2 cellular contexts compared by ENCODE assay signal in genomic region chr2:3745901-3746300, GRCh38.
TF ChIP-seq lines count a peak whose summit lies in the region.

No MANE protein-coding gene starts in this region.

TF ChIP-seq in SK-N-SH, 30 proteins besides CTCF, POLR2A, EP300 and RAD21 (continued from another document):
- no peak for TF ChIP-seq IRF3 (IDR thresholded peaks at IDR 0.05; ENCODE audit: low read depth, low read length)
- no peak for TF ChIP-seq RXRA (IDR thresholded peaks at IDR 0.05; ENCODE audit: borderline replicate concordance, low read depth)
- no peak for TF ChIP-seq NRF1 (IDR thresholded peaks at IDR 0.05; ENCODE audit: low read depth, low read length)
- no peak for TF ChIP-seq JUND (IDR thresholded peaks at IDR 0.05)
- no peak for TF ChIP-seq TAF1 (IDR thresholded peaks at IDR 0.05; ENCODE audit: borderline replicate concordance, low read depth, low read length)
- no peak for TF ChIP-seq PBX3 (IDR thresholded peaks at IDR 0.05)
- TF ChIP-seq MXI1 (IDR thresholded peaks at IDR 0.05; ENCODE audit: low read depth, low read length) = no peak
- no peak for TF ChIP-seq SIN3A (IDR thresholded peaks at IDR 0.05; ENCODE audit: borderline replicate concordance, low read depth, low read length)
- no peak for TF ChIP-seq ZBTB33 (IDR thresholded peaks at IDR 0.05; ENCODE audit: borderline replicate concordance, low read depth)
TF ChIP-seq in SK-N-SH: peak in this region for 0.

TF ChIP-seq in SK-N-SH treated with all-trans-retinoic acid at 6 μM for 48 hours, 23 proteins besides CTCF, POLR2A, EP300 and RAD21 (continued from another document):
- TF ChIP-seq, protein P1, sequence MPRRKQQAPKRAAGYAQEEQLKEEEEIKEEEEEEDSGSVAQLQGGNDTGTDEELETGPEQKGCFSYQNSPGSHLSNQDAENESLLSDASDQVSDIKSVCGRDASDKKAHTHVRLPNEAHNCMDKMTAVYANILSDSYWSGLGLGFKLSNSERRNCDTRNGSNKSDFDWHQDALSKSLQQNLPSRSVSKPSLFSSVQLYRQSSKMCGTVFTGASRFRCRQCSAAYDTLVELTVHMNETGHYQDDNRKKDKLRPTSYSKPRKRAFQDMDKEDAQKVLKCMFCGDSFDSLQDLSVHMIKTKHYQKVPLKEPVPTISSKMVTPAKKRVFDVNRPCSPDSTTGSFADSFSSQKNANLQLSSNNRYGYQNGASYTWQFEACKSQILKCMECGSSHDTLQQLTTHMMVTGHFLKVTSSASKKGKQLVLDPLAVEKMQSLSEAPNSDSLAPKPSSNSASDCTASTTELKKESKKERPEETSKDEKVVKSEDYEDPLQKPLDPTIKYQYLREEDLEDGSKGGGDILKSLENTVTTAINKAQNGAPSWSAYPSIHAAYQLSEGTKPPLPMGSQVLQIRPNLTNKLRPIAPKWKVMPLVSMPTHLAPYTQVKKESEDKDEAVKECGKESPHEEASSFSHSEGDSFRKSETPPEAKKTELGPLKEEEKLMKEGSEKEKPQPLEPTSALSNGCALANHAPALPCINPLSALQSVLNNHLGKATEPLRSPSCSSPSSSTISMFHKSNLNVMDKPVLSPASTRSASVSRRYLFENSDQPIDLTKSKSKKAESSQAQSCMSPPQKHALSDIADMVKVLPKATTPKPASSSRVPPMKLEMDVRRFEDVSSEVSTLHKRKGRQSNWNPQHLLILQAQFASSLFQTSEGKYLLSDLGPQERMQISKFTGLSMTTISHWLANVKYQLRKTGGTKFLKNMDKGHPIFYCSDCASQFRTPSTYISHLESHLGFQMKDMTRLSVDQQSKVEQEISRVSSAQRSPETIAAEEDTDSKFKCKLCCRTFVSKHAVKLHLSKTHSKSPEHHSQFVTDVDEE (CRISPR knock-in tag; IDR thresholded peaks at IDR 0.05) = no peak
- no peak for TF ChIP-seq ZFP3 (CRISPR knock-in tag; IDR thresholded peaks at IDR 0.05)
- TF ChIP-seq ZC3H10 (CRISPR knock-in tag; IDR thresholded peaks at IDR 0.05) = no peak
- no peak for TF ChIP-seq TOX (CRISPR knock-in tag; IDR thresholded peaks at IDR 0.05; ENCODE audit: borderline replicate concordance)
- no peak for TF ChIP-seq ZNF565 (CRISPR knock-in tag; conservative IDR thresholded peaks at IDR 0.05; ENCODE audit: low read depth)
- TF ChIP-seq ZNF8 (CRISPR knock-in tag; IDR thresholded peaks at IDR 0.05) = no peak
- no peak for TF ChIP-seq ZNF70 (CRISPR knock-in tag; IDR thresholded peaks at IDR 0.05)
- no peak for TF ChIP-seq SNAI2 (CRISPR knock-in tag; IDR thresholded peaks at IDR 0.05)
- TF ChIP-seq ARNTL (CRISPR knock-in tag; IDR thresholded peaks at IDR 0.05; ENCODE audit: borderline replicate concordance, low read depth) = no peak
- TF ChIP-seq CREB5 (CRISPR knock-in tag; IDR thresholded peaks at IDR 0.05; ENCODE audit: low read depth) = no peak
- no peak for TF ChIP-seq GLIS3 (CRISPR knock-in tag; IDR thresholded peaks at IDR 0.05)
- TF ChIP-seq, protein P2, sequence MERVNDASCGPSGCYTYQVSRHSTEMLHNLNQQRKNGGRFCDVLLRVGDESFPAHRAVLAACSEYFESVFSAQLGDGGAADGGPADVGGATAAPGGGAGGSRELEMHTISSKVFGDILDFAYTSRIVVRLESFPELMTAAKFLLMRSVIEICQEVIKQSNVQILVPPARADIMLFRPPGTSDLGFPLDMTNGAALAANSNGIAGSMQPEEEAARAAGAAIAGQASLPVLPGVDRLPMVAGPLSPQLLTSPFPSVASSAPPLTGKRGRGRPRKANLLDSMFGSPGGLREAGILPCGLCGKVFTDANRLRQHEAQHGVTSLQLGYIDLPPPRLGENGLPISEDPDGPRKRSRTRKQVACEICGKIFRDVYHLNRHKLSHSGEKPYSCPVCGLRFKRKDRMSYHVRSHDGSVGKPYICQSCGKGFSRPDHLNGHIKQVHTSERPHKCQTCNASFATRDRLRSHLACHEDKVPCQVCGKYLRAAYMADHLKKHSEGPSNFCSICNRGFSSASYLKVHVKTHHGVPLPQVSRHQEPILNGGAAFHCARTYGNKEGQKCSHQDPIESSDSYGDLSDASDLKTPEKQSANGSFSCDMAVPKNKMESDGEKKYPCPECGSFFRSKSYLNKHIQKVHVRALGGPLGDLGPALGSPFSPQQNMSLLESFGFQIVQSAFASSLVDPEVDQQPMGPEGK (CRISPR knock-in tag; IDR thresholded peaks at IDR 0.05; ENCODE audit: borderline replicate concordance) = no peak
- no peak for TF ChIP-seq ISL1 (CRISPR knock-in tag; IDR thresholded peaks at IDR 0.05)
